1 cellular context compared by ENCODE assay signal in genomic region chr1:65063025-65063424, GRCh38.
TF ChIP-seq lines count a peak whose summit lies in the region.

No MANE protein-coding gene starts in this region.

TF ChIP-seq in K562, 482 proteins besides CTCF, POLR2A, EP300 and RAD21:
- TF ChIP-seq, protein P1, sequence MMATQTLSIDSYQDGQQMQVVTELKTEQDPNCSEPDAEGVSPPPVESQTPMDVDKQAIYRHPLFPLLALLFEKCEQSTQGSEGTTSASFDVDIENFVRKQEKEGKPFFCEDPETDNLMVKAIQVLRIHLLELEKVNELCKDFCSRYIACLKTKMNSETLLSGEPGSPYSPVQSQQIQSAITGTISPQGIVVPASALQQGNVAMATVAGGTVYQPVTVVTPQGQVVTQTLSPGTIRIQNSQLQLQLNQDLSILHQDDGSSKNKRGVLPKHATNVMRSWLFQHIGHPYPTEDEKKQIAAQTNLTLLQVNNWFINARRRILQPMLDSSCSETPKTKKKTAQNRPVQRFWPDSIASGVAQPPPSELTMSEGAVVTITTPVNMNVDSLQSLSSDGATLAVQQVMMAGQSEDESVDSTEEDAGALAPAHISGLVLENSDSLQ (IDR thresholded peaks at IDR 0.05) = peak; percentile 84
- peak; percentile 52 for TF ChIP-seq SMC3 (conservative IDR thresholded peaks at IDR 0.05; ENCODE audit: insufficient read depth, low read depth, low read length)
- no peak for TF ChIP-seq CGGBP1 (CRISPR knock-in tag; IDR thresholded peaks at IDR 0.05)
